In the genomic region with DNA sequence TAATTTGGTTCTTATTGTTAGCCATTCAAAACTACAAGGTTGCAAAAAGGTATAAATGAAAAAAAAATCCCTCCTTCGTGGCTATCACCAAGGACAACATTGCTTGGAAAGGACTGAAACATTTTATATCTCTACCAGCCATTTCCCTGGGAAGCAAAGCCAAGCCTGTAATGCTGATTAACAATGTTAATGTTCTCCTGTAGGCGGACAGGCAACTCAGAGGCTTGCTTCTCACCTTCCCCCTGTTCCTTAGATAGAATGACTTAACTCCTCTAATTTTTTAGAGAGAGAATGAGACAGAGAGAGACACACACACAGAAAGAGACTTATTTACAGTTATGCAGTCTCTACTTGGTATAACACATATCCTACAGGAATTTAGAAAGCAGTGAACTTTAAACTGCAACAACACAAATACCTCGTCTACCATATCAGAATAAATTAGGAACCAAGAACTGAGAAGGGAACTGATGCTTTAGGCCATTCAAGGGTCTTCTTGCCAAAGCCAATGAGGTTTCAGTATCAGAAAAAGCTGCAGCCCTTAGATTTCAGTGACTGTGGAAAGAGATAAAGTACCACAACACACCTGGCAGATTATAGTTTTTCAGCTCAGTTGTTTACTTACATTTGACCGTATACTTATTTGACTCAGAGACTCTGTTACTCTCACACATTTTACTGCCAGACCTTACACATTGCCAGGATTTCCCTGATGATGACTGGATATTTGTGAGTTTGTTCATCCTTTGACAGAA, we compare ENCODE assay signal across 18 cellular contexts. TPM values are rescaled to one million over a fixed set of nuclear protein-coding genes. Genes with fewer than 3 reads are reported as not detected.
DNase-seq lines count a peak whose midpoint lies in the region; ATAC-seq and TF ChIP-seq lines count a peak whose summit lies in the region.
"Had no signal": no experiment of that assay in that cellular context is flagged by ENCODE, and none has a peak within 500 bp of the region (broad histone marks: within the 10 kb centered on the region; RNA-seq: fewer than 3 reads in every experiment).

No MANE protein-coding gene starts in this region.

- H3K27ac ChIP-seq in caudate nucleus (ENCODE audit: low read depth, low read length): peak overlapping the region; percentile 37
- no peak overlapping the region for H3K27ac ChIP-seq in right lobe of liver
- H3K27ac ChIP-seq: esophagus squamous epithelium, suprapubic skin had no signal

- H3K36me3 ChIP-seq in right lobe of liver: no peaks in the 10 kb centered on the region
- H3K36me3 ChIP-seq: esophagus squamous epithelium, suprapubic skin had no signal

- DNase-seq in caudate nucleus (lab: John Stamatoyannopoulos, UW) (peak in 4 of 61 donors; percentile 6 to 70 (median 37)), right lobe of liver (no peak), SW480 (ENCODE audit: low spot score) (no peak)
- DNase-seq: activated CD4-positive, CD25-positive, alpha-beta regulatory T cell; activated CD8-positive, alpha-beta memory T cell treated with anti-CD3 and anti-CD28 coated beads for 24 hours; CD4-positive, alpha-beta memory T cell; DMS79 treated with DMSO at 0.1 percent for 48 hours; esophagus squamous epithelium; glutamatergic neuron; NCI-H345; stimulated activated CD4-positive, alpha-beta T cell treated with anti-CD3 and anti-CD28 coated beads, Interleukin-4, amount 100 ng/mL, for 1 hour had no signal

- H3K9me3 ChIP-seq in right lobe of liver: no peaks in the 10 kb centered on the region
- H3K9me3 ChIP-seq: esophagus squamous epithelium, suprapubic skin had no signal

- no peak for TF ChIP-seq CTCF in right lobe of liver (IDR thresholded peaks at IDR 0.05)

- H3K27me3 ChIP-seq in right lobe of liver: no peaks in the 10 kb centered on the region
- H3K27me3 ChIP-seq: suprapubic skin had no signal

- intact Hi-C loops in right lobe of liver (cut with DNase I): no loop called here

- WGBS in right lobe of liver (ENCODE audit: insufficient coverage, low coverage, low lambda C conversion rate, missing lambda C conversion rate): 59% methylated on average over 4 of the region's 4 CpGs

- no peak overlapping the region for H3K4me3 ChIP-seq in right lobe of liver
- H3K4me3 ChIP-seq: esophagus squamous epithelium, lung, suprapubic skin had no signal

- peak; percentile 63 for ATAC-seq in GM18858 (IDR thresholded peaks at IDR 0.05; ENCODE audit: unreplicated experiment)
- peak; percentile 84 for ATAC-seq in GM21390 (IDR thresholded peaks at IDR 0.05; ENCODE audit: unreplicated experiment)
- peak; percentile 85 for ATAC-seq in HG02938 (IDR thresholded peaks at IDR 0.05; ENCODE audit: unreplicated experiment)
- no peak for ATAC-seq in right lobe of liver
- ATAC-seq in HG02884 (IDR thresholded peaks at IDR 0.05; ENCODE audit: unreplicated experiment): no peak
- ATAC-seq in GM19328 (IDR thresholded peaks at IDR 0.05; ENCODE audit: unreplicated experiment): no peak

- H3K4me1 ChIP-seq in right lobe of liver: no peaks in the 10 kb centered on the region
- H3K4me1 ChIP-seq: esophagus squamous epithelium, suprapubic skin had no signal

- no peak for TF ChIP-seq POLR2A in right lobe of liver (IDR thresholded peaks at IDR 0.05)

RNA-seq across cellular contexts. Expression of a gene that starts 20.9 kb away (rescaled TPM):
- 10 to 100 TPM; 48.1 to 68.8 (median 61.9) TPM for total RNA-seq in right lobe of liver

Comparison
In these comparisons a context has a peak if more than half of its experiments do, and no peak if none do; other contexts are left out.
1. ATAC-seq: peak in GM18858 (single experiment), GM21390 (single experiment) and HG02938 (single experiment); none in right lobe of liver (0 of 4), HG02884 (single experiment) and GM19328 (single experiment).